16 cellular contexts compared by ENCODE assay signal in genomic region chr5:14607089-14607488, GRCh38. TPM values are rescaled to one million over a fixed set of nuclear protein-coding genes. Genes with fewer than 3 reads are reported as not detected.
A peak's percentile ranks its signal among the peaks of the same experiment; 100 is the strongest.
DNase-seq lines count a peak whose midpoint lies in the region; ATAC-seq and TF ChIP-seq lines count a peak whose summit lies in the region.
"Had no signal": no experiment of that assay in that cellular context is flagged by ENCODE, and none has a peak within 500 bp of the region (broad histone marks: within the 10 kb centered on the region; RNA-seq: fewer than 3 reads in every experiment).

No MANE protein-coding gene starts in this region.

- H3K9me3 ChIP-seq in T-helper 17 cell (ENCODE audit: control insufficient read depth, low read length, poor library complexity, severe bottlenecking) = no peaks in the 10 kb centered on the region
- H3K9me3 ChIP-seq in mucosa of descending colon = no peaks in the 10 kb centered on the region

- H3K27me3 Mint-ChIP-seq in natural killer cell (ENCODE audit: low read depth in 2 of 2) = no peaks in the 10 kb centered on the region
- no peaks in the 10 kb centered on the region for H3K27me3 Mint-ChIP-seq in natural killer cell treated with Interleukin-12 subunit alpha and Interleukin-12 subunit beta and Interleukin-15 and Interleukin-18, amount 100 ng/mL, for 72 hours
- no peaks in the 10 kb centered on the region for H3K27me3 Mint-ChIP-seq in T-helper 17 cell

- H3K4me1 Mint-ChIP-seq in natural killer cell (peaks cover 30 to 44% of the 10 kb centered on the region in 2 donors), T-helper 17 cell (peaks cover 5% of the 10 kb centered on the region)
- H3K4me1 Mint-ChIP-seq in natural killer cell treated with Interleukin-12 subunit alpha and Interleukin-12 subunit beta and Interleukin-15 and Interleukin-18, amount 100 ng/mL, for 72 hours (ENCODE audit: low read depth in 2 of 2) = peaks cover 23 to 24% of the 10 kb centered on the region in 2 donors
- H3K4me1 Mint-ChIP-seq: B cell, GM23338 had no signal

- H3K36me3 Mint-ChIP-seq in natural killer cell (peaks cover 22% of the 10 kb centered on the region), T-helper 17 cell (ENCODE audit: low read depth) (peaks cover 16% of the 10 kb centered on the region)
- H3K36me3 Mint-ChIP-seq in natural killer cell treated with Interleukin-12 subunit alpha and Interleukin-12 subunit beta and Interleukin-15 and Interleukin-18, amount 100 ng/mL, for 72 hours = peaks cover 29% of the 10 kb centered on the region

- intact Hi-C loops in natural killer cell (cut with micrococcal nuclease) (no loop called here), mucosa of descending colon (cut with DNase I, micrococcal nuclease) (no loop called here)

- no peaks in the 10 kb centered on the region for H3K9me3 Mint-ChIP-seq in natural killer cell
- H3K9me3 Mint-ChIP-seq in natural killer cell treated with Interleukin-12 subunit alpha and Interleukin-12 subunit beta and Interleukin-15 and Interleukin-18, amount 100 ng/mL, for 72 hours = no peaks in the 10 kb centered on the region
- H3K9me3 Mint-ChIP-seq: CD8-positive, alpha-beta T cell; GM23338 had no signal

- no peaks in the 10 kb centered on the region for H3K36me3 ChIP-seq in mucosa of descending colon (ENCODE audit: low read depth)

- no peaks in the 10 kb centered on the region for H3K4me1 ChIP-seq in mucosa of descending colon (ENCODE audit: low read depth)

- no peak overlapping the region for H3K4me3 ChIP-seq in mucosa of descending colon
- H3K4me3 ChIP-seq: GM23338 had no signal

- DNase-seq in natural killer cell (no peak), T-helper 17 cell (no peak), mucosa of descending colon (no peak), amniotic stem cell (lab: John Stamatoyannopoulos, UW) (no peak)
- no peak for DNase-seq in natural killer cell treated with Interleukin-12 subunit alpha and Interleukin-12 subunit beta and Interleukin-15 and Interleukin-18, amount 100 ng/mL, for 72 hours (ENCODE audit: low spot score)
- DNase-seq in activated CD4-positive, alpha-beta T cell treated with anti-CD3 and anti-CD28 coated beads, Interleukin-2, amount 50 U/mL, for 1 hour = no peak
- DNase-seq: C1 segment of cervical spinal cord; CD8-positive, alpha-beta T cell; COR-L47; DMS153; DMS79 treated with DMSO at 0.1 percent for 48 hours; EL; H7 had no signal

- no peak overlapping the region for H3K4me3 Mint-ChIP-seq in natural killer cell
- no peak overlapping the region for H3K4me3 Mint-ChIP-seq in natural killer cell treated with Interleukin-12 subunit alpha and Interleukin-12 subunit beta and Interleukin-15 and Interleukin-18, amount 100 ng/mL, for 72 hours
- no peak overlapping the region for H3K4me3 Mint-ChIP-seq in T-helper 17 cell
- H3K4me3 Mint-ChIP-seq: B cell; CD8-positive, alpha-beta T cell; GM23338 had no signal

- TF ChIP-seq CTCF in natural killer cell (IDR thresholded peaks at IDR 0.05) (no peak), mucosa of descending colon (IDR thresholded peaks at IDR 0.05) (no peak)

- ATAC-seq in natural killer cell = no peak
- no peak for ATAC-seq in natural killer cell treated with Interleukin-12 subunit alpha and Interleukin-12 subunit beta and Interleukin-15 and Interleukin-18, amount 100 ng/mL, for 72 hours
- ATAC-seq in T-helper 17 cell = no peak
- peak; percentile 83 for ATAC-seq in mucosa of descending colon
- no peak for ATAC-seq in HG03108 (IDR thresholded peaks at IDR 0.05; ENCODE audit: unreplicated experiment)
- ATAC-seq: CD8-positive, alpha-beta T cell; GM23338 had no signal

- H3K27ac Mint-ChIP-seq in natural killer cell (peak overlapping the region; percentile 31 to 56), T-helper 17 cell (peak overlapping the region; percentile 47)
- H3K27ac Mint-ChIP-seq in natural killer cell treated with Interleukin-12 subunit alpha and Interleukin-12 subunit beta and Interleukin-15 and Interleukin-18, amount 100 ng/mL, for 72 hours = peak overlapping the region in 1 of 2 donors; percentile 21
- H3K27ac Mint-ChIP-seq: B cell; CD8-positive, alpha-beta T cell; GM23338 had no signal

RNA-seq across cellular contexts. Expression of gene OTULINL, which starts 25.5 kb away (rescaled TPM):
- 10 to 100 TPM; 33.0 to 67.4 (median 51.8) TPM for total RNA-seq in natural killer cell
- 10 to 100 TPM; 10.7 to 14.6 TPM for total RNA-seq in natural killer cell treated with Interleukin-12 subunit alpha and Interleukin-12 subunit beta and Interleukin-15 and Interleukin-18, amount 100 ng/mL, for 72 hours
- total RNA-seq in T-helper 17 cell = 10 to 100 TPM; 31.4 to 42.8 TPM
- total RNA-seq in mucosa of descending colon = 10 to 100 TPM; 33.9 to 67.2 (median 60.1) TPM

RNA-seq across cellular contexts. Expression of gene OTULIN, which starts 57.4 kb away (rescaled TPM):
- total RNA-seq in natural killer cell (100 to 1,000 TPM in 2 of 3 donors, 10 to 100 TPM in 1; 96.5 to 166 (median 102) TPM), T-helper 17 cell (10 to 100 TPM; 77.0 to 94.6 TPM), mucosa of descending colon (10 to 100 TPM; 21.9 to 29.6 (median 29.5) TPM)
- 100 to 1,000 TPM; 111 to 135 TPM for total RNA-seq in natural killer cell treated with Interleukin-12 subunit alpha and Interleukin-12 subunit beta and Interleukin-15 and Interleukin-18, amount 100 ng/mL, for 72 hours
